9 cellular contexts compared by ENCODE assay signal in genomic region chr10:97737770-97738265, GRCh38. TPM values are rescaled to one million over a fixed set of nuclear protein-coding genes. Genes with fewer than 3 reads are reported as not detected.
A peak's percentile ranks its signal among the peaks of the same experiment; 100 is the strongest.
DNase-seq lines count a peak whose midpoint lies in the region; ATAC-seq, FAIRE-seq and TF ChIP-seq lines count a peak whose summit lies in the region.
"Had no signal": no experiment of that assay in that cellular context is flagged by ENCODE, and none has a peak within 500 bp of the region (broad histone marks: within the 10 kb centered on the region; RNA-seq: fewer than 3 reads in every experiment).

No MANE protein-coding gene starts in this region.

- in situ Hi-C loops in HepG2 (cut with HindIII; ENCODE audit: extremely low pct_ligation_motif_present, low pct_unique_long_range_greater_than_20kb), result loop anchor here (5.0 kb wide), 1 partner anchor 36 kb away; no protein-coding TSS in a partner anchor
- in situ Hi-C loops in transverse colon (cut with MboI; ENCODE audit: low pct_ligation_motif_present in 1 of 4, low pct_unique_long_range_greater_than_20kb in 1 of 4, low sequenced_read_pairs in 3 of 4), result loop anchor here in 1 of 4 donors (10.0 kb wide), 1 partner anchor 53 kb away; the partner anchor contains the start of gene AVPI1

- peaks cover 47% of the 10 kb centered on the region for H3K4me1 Mint-ChIP-seq in activated CD8-positive, alpha-beta T cell treated with anti-CD3 and anti-CD28 coated beads, Interleukin-2, amount 10 ng/mL, durations not matched to agents 7 days and 5 days (ENCODE audit: low read depth)

- peak; percentile 51 for FAIRE-seq in HepG2 (lab: Jason Lieb, UNC)

- peaks cover 4% of the 10 kb centered on the region for H3K27me3 Mint-ChIP-seq in activated CD8-positive, alpha-beta T cell treated with anti-CD3 and anti-CD28 coated beads, Interleukin-2, amount 10 ng/mL, durations not matched to agents 7 days and 5 days (ENCODE audit: low read depth)

- H3K9me3 Mint-ChIP-seq in activated CD8-positive, alpha-beta T cell treated with anti-CD3 and anti-CD28 coated beads, Interleukin-2, amount 10 ng/mL, durations not matched to agents 7 days and 5 days (ENCODE audit: insufficient read depth), result no peaks in the 10 kb centered on the region

- H3K36me3 ChIP-seq in GM06990 (ENCODE audit: control insufficient read depth, insufficient read depth, low read length), result peaks cover 4% of the 10 kb centered on the region
- H3K36me3 ChIP-seq in HepG2 (replicated peaks in 1 of 2; ENCODE audit: control insufficient read depth in 1 of 2, insufficient read depth in 2 of 2, low read length in 2 of 2), result peaks cover 4 to 18% of the 10 kb centered on the region in 2 experiments
- peaks cover 0 to 17% (median 7%) of the 10 kb centered on the region in 4 donors for H3K36me3 ChIP-seq in transverse colon

- H3K9me3 ChIP-seq in HepG2 (ENCODE audit: low read length) (no peaks in the 10 kb centered on the region), transverse colon (no peaks in the 10 kb centered on the region)

- peak overlapping the region; percentile 88 for H3K27ac ChIP-seq in HepG2 (ENCODE audit: extremely low read length, insufficient read depth, low read length)
- peak overlapping the region; percentile 92 to 98 (median 95) for H3K27ac ChIP-seq in transverse colon

- H3K27ac Mint-ChIP-seq in activated CD8-positive, alpha-beta T cell treated with anti-CD3 and anti-CD28 coated beads, Interleukin-2, amount 10 ng/mL, durations not matched to agents 7 days and 5 days, result peak overlapping the region; percentile 95

- no peak overlapping the region for H2AFZ ChIP-seq in HepG2 (ENCODE audit: low read length)

- POLR2A ChIA-PET in activated CD8-positive, alpha-beta T cell treated with anti-CD3 and anti-CD28 coated beads, Interleukin-2, amount 10 ng/mL, durations not matched to agents 7 days and 5 days (lab: Charles Lee), result no interaction called here
- POLR2A ChIA-PET in HepG2 (lab: Yijun Ruan, JAX), result no interaction called here

- peak overlapping the region; percentile 90 for H3K4me3 Mint-ChIP-seq in activated CD8-positive, alpha-beta T cell treated with anti-CD3 and anti-CD28 coated beads, Interleukin-2, amount 10 ng/mL, durations not matched to agents 7 days and 5 days

- peaks cover 35% of the 10 kb centered on the region for H3K36me3 Mint-ChIP-seq in activated CD8-positive, alpha-beta T cell treated with anti-CD3 and anti-CD28 coated beads, Interleukin-2, amount 10 ng/mL, durations not matched to agents 7 days and 5 days (ENCODE audit: low read depth)

- H3K4me1 ChIP-seq in HepG2 (ENCODE audit: insufficient read depth, low read length) (peaks cover 29% of the 10 kb centered on the region), transverse colon (peaks cover 8 to 24% (median 13%) of the 10 kb centered on the region in 4 donors)

- WGBS in HepG2 (ENCODE audit: low lambda C conversion rate), result 32% methylated on average over 14 of the region's 14 CpGs
- WGBS in transverse colon (ENCODE audit: low coverage in 1 of 2), 2 donors, result 32 to 41% methylated on average over 7 to 14 of the region's 14 CpGs

- no peaks in the 10 kb centered on the region for H4K20me1 ChIP-seq in HepG2 (ENCODE audit: insufficient read depth, low read length)

- BruUV-seq in HepG2 (replicated peaks; lab: Mats Ljungman, UMichigan), result no TSS peak

- H3K27me3 ChIP-seq in GM06990 (replicated peaks; ENCODE audit: control insufficient read depth, insufficient read depth, low read length) (no peaks in the 10 kb centered on the region), HepG2 (ENCODE audit: control insufficient read depth in 1 of 2, insufficient read depth in 2 of 2, low read length in 2 of 2) (peaks cover 0 to 10% of the 10 kb centered on the region in 2 experiments; a peak in 2 of 5 replicates), transverse colon (no peaks in the 10 kb centered on the region)

- intact Hi-C loops in HepG2 (cut with micrococcal nuclease; ENCODE audit: unreplicated experiment), result no loop called here
- intact Hi-C loops in transverse colon (cut with DNase I; ENCODE audit: low total_unique reads), result no loop called here

- TF ChIP-seq EP300 in HepG2 (IDR thresholded peaks at IDR 0.05; ENCODE audit: low read depth in 2 of 2, low read length in 2 of 2) (no peak), HepG2 (CRISPR knock-in tag; IDR thresholded peaks at IDR 0.05; ENCODE audit: borderline replicate concordance) (no peak), transverse colon (IDR thresholded peaks at IDR 0.05; ENCODE audit: low read depth) (no peak)

- TF ChIP-seq RAD21 in HepG2 (CRISPR knock-in tag; IDR thresholded peaks at IDR 0.05), result no peak

- peak overlapping the region; percentile 96 for H3K9ac ChIP-seq in HepG2 (ENCODE audit: insufficient read depth, low read depth, low read length)

- peaks cover 41% of the 10 kb centered on the region for H3K79me2 ChIP-seq in HepG2 (ENCODE audit: insufficient read depth, low read length)

- H3K4me3 ChIP-seq in GM06990 (replicated peaks; ENCODE audit: low read depth, low read length) (peak overlapping the region; percentile 91), HepG2 (replicated peaks in 1 of 3; ENCODE audit: insufficient read depth in 1 of 3, low read depth in 2 of 3, low read length in 3 of 3) (peak overlapping the region; percentile 82 to 95 (median 91)), transverse colon (peak overlapping the region; percentile 70 to 95 (median 88))

- DNase-seq in GM06990 (ENCODE audit: extremely low read depth, insufficient read length) (no peak), HepG2 (ENCODE audit: low spot score) (no peak), transverse colon (no peak)
- DNase-seq in activated CD8-positive, alpha-beta T cell treated with anti-CD3 and anti-CD28 coated beads, Interleukin-2, amount 10 ng/mL, durations not matched to agents 7 days and 5 days, result no peak
- DNase-seq in activated CD8-positive, alpha-beta memory T cell treated with anti-CD3 and anti-CD28 coated beads, Interleukin-2, amount 50 U/mL, for 4 hours, result no peak

- peak overlapping the region; percentile 78 for H3K4me2 ChIP-seq in HepG2 (ENCODE audit: low read depth, low read length)

- ATAC-seq in HG02610 (IDR thresholded peaks at IDR 0.05; ENCODE audit: unreplicated experiment), result peak; percentile 15
- peak; percentile 12 for ATAC-seq in activated CD8-positive, alpha-beta T cell treated with anti-CD3 and anti-CD28 coated beads, Interleukin-2, amount 10 ng/mL, durations not matched to agents 7 days and 5 days
- no peak for ATAC-seq in HepG2
- ATAC-seq in GM19467 (IDR thresholded peaks at IDR 0.05; ENCODE audit: unreplicated experiment), result no peak
- ATAC-seq in HG03139 (IDR thresholded peaks at IDR 0.05; ENCODE audit: unreplicated experiment), result no peak

- TF ChIP-seq CTCF in GM06990 (IDR thresholded peaks at IDR 0.05; ENCODE audit: insufficient read depth, low read length, poor library complexity, severe bottlenecking) (no peak), HepG2 (CRISPR knock-in tag; IDR thresholded peaks at IDR 0.05) (no peak), transverse colon (IDR thresholded peaks at IDR 0.05) (no peak)

- TF ChIP-seq POLR2A in HepG2 (IDR thresholded peaks at IDR 0.05; ENCODE audit: insufficient read depth in 1 of 2, low read depth in 2 of 2, low read length in 2 of 2), result no peak
- TF ChIP-seq POLR2A in transverse colon (IDR thresholded peaks at IDR 0.05), result no peak

- CTCF ChIA-PET in activated CD8-positive, alpha-beta T cell treated with anti-CD3 and anti-CD28 coated beads, Interleukin-2, amount 10 ng/mL, durations not matched to agents 7 days and 5 days (lab: Charles Lee), result interaction anchor here (1.0 kb wide), 2 partner anchors 11 to 28 kb away, joined by 3 read pairs; no protein-coding TSS in a partner anchor
- CTCF ChIA-PET in HepG2 (lab: Yijun Ruan, JAX; ENCODE audit: low intra/inter-chr PET ratio, low total read pairs), result no interaction called here

RNA-seq across cellular contexts. Expression of gene ZFYVE27, which starts 0.9 kb away (rescaled TPM):
- 10 to 100 TPM; 23.8 to 27.3 TPM for total RNA-seq in activated CD8-positive, alpha-beta T cell treated with anti-CD3 and anti-CD28 coated beads, Interleukin-2, amount 10 ng/mL, durations not matched to agents 7 days and 5 days
- total RNA-seq in HepG2 (2016; rRNA removed; fragmentation: Illumina TruSeq; extraction: Trizol) (6.1 and 19.7 TPM in 2 replicates), transverse colon (100 to 1,000 TPM in 1 of 4 donors, 10 to 100 TPM in 3; 46.4 to 102 (median 63.9) TPM)
- 2.8 and 3.8 TPM in 2 replicates for total RNA-seq in HepG2 (2016; cell fraction: cytosol; rRNA removed; fragmentation: Illumina TruSeq; extraction: Trizol; ENCODE audit: low read depth)
- 5.8 and 20.5 TPM in 2 replicates for total RNA-seq in HepG2 (2016; cell fraction: insoluble cytoplasmic fraction; rRNA removed; fragmentation: Illumina TruSeq; extraction: Trizol)
- total RNA-seq in HepG2 (2016; cell fraction: membrane; rRNA removed; fragmentation: Illumina TruSeq; extraction: Trizol), result 4.5 and 6.1 TPM in 2 replicates
- total RNA-seq in HepG2 (2016; cell fraction: nucleus; rRNA removed; fragmentation: Illumina TruSeq; extraction: Trizol), result 36.5 and 37.6 TPM in 2 replicates
- polyA plus RNA-seq in HepG2 (2011; rRNA removed), result 20.5 and 26.9 TPM in 2 replicates
- 11.3 and 12.9 TPM in 2 replicates for polyA plus RNA-seq in HepG2 (2011; cell fraction: cytosol; rRNA removed)
- polyA plus RNA-seq in HepG2 (2011; cell fraction: nucleus; rRNA removed), result 107 and 112 TPM in 2 replicates
- polyA plus RNA-seq in HepG2 (2012), result 13.0 and 18.5 TPM in 2 replicates
- 0.68 and 0.92 TPM in 2 replicates for polyA plus RNA-seq in HepG2 (2016; cell fraction: cytosol; fragmentation: Illumina TruSeq; extraction: Trizol; ENCODE audit: low read depth)
- 4.2 and 4.9 TPM in 2 replicates for polyA plus RNA-seq in HepG2 (2016; cell fraction: insoluble cytoplasmic fraction; fragmentation: Illumina TruSeq; extraction: Trizol; ENCODE audit: low read depth)
- 1.7 and 2.1 TPM in 2 replicates for polyA plus RNA-seq in HepG2 (2016; cell fraction: membrane; fragmentation: Illumina TruSeq; extraction: Trizol; ENCODE audit: low read depth)
- 50.1 and 57.5 TPM in 2 replicates for polyA plus RNA-seq in HepG2 (2016; cell fraction: nucleus; fragmentation: Illumina TruSeq; extraction: Trizol; ENCODE audit: insufficient read depth, low read depth)
- 26.7 and 43.3 TPM in 2 replicates for polyA minus RNA-seq in HepG2 (2011; rRNA and poly(A)+ RNA removed; ENCODE audit: low replicate concordance)
- polyA minus RNA-seq in HepG2 (2011; cell fraction: cytosol; rRNA and poly(A)+ RNA removed), result 6.0 and 6.5 TPM in 2 replicates
- 45.2 and 45.3 TPM in 2 replicates for polyA minus RNA-seq in HepG2 (2011; cell fraction: nucleus; rRNA and poly(A)+ RNA removed)

RNA-seq across cellular contexts. Expression of gene MARVELD1, which starts 24.3 kb away (rescaled TPM):
- total RNA-seq in activated CD8-positive, alpha-beta T cell treated with anti-CD3 and anti-CD28 coated beads, Interleukin-2, amount 10 ng/mL, durations not matched to agents 7 days and 5 days, result 1 to 10 TPM; 2.2 to 2.4 TPM
- not detected in 2 replicates for total RNA-seq in HepG2 (2016; rRNA removed; fragmentation: Illumina TruSeq; extraction: Trizol)
- not detected in 2 replicates for total RNA-seq in HepG2 (2016; cell fraction: cytosol; rRNA removed; fragmentation: Illumina TruSeq; extraction: Trizol; ENCODE audit: low read depth)
- total RNA-seq in HepG2 (2016; cell fraction: insoluble cytoplasmic fraction; rRNA removed; fragmentation: Illumina TruSeq; extraction: Trizol), result not detected in 2 replicates
- total RNA-seq in HepG2 (2016; cell fraction: membrane; rRNA removed; fragmentation: Illumina TruSeq; extraction: Trizol), result not detected in 2 replicates
- not detected in 2 replicates for total RNA-seq in HepG2 (2016; cell fraction: nucleus; rRNA removed; fragmentation: Illumina TruSeq; extraction: Trizol)
- polyA plus RNA-seq in HepG2 (2011; rRNA removed), result 0.08 TPM in 1 of 2 replicates, not detected in the other
- 0.03 TPM in 1 of 2 replicates, not detected in the other for polyA plus RNA-seq in HepG2 (2011; cell fraction: cytosol; rRNA removed)
- 0.03 and 0.26 TPM in 2 replicates for polyA plus RNA-seq in HepG2 (2011; cell fraction: nucleus; rRNA removed)
- polyA plus RNA-seq in HepG2 (2012), result not detected in 2 replicates
- polyA plus RNA-seq in HepG2 (2016; cell fraction: cytosol; fragmentation: Illumina TruSeq; extraction: Trizol; ENCODE audit: low read depth), result not detected in 2 replicates
- polyA plus RNA-seq in HepG2 (2016; cell fraction: insoluble cytoplasmic fraction; fragmentation: Illumina TruSeq; extraction: Trizol; ENCODE audit: low read depth), result not detected in 2 replicates
- not detected in 2 replicates for polyA plus RNA-seq in HepG2 (2016; cell fraction: membrane; fragmentation: Illumina TruSeq; extraction: Trizol; ENCODE audit: low read depth)
- polyA plus RNA-seq in HepG2 (2016; cell fraction: nucleus; fragmentation: Illumina TruSeq; extraction: Trizol; ENCODE audit: insufficient read depth, low read depth), result not detected in 2 replicates
- 33.8 TPM in 1 of 2 replicates, not detected in the other for polyA minus RNA-seq in HepG2 (2011; rRNA and poly(A)+ RNA removed; ENCODE audit: low replicate concordance)
- polyA minus RNA-seq in HepG2 (2011; cell fraction: cytosol; rRNA and poly(A)+ RNA removed), result not detected in 2 replicates
- polyA minus RNA-seq in HepG2 (2011; cell fraction: nucleus; rRNA and poly(A)+ RNA removed), result 0.13 TPM in 1 of 2 replicates, not detected in the other
- 10 to 100 TPM in 2 of 4 donors, 1 to 10 TPM in 2; 5.6 to 24.6 (median 13.6) TPM for total RNA-seq in transverse colon

RNA-seq across cellular contexts. Expression of gene SFRP5, which starts 34.0 kb away (rescaled TPM):
- under 1 TPM; 0.24 to 0.42 TPM for total RNA-seq in activated CD8-positive, alpha-beta T cell treated with anti-CD3 and anti-CD28 coated beads, Interleukin-2, amount 10 ng/mL, durations not matched to agents 7 days and 5 days
- total RNA-seq in HepG2 (2016; rRNA removed; fragmentation: Illumina TruSeq; extraction: Trizol), result 0.83 and 1.7 TPM in 2 replicates
- 0.09 and 0.61 TPM in 2 replicates for total RNA-seq in HepG2 (2016; cell fraction: cytosol; rRNA removed; fragmentation: Illumina TruSeq; extraction: Trizol; ENCODE audit: low read depth)
- total RNA-seq in HepG2 (2016; cell fraction: insoluble cytoplasmic fraction; rRNA removed; fragmentation: Illumina TruSeq; extraction: Trizol), result 0.89 and 2.0 TPM in 2 replicates
- 1.0 and 1.9 TPM in 2 replicates for total RNA-seq in HepG2 (2016; cell fraction: membrane; rRNA removed; fragmentation: Illumina TruSeq; extraction: Trizol)
- total RNA-seq in HepG2 (2016; cell fraction: nucleus; rRNA removed; fragmentation: Illumina TruSeq; extraction: Trizol), result 1.2 and 1.3 TPM in 2 replicates
- 0.16 and 0.32 TPM in 2 replicates for polyA plus RNA-seq in HepG2 (2011; rRNA removed)
- 0.19 and 0.67 TPM in 2 replicates for polyA plus RNA-seq in HepG2 (2011; cell fraction: cytosol; rRNA removed)
- 0.27 TPM in 1 of 2 replicates, not detected in the other for polyA plus RNA-seq in HepG2 (2011; cell fraction: nucleus; rRNA removed)
- 0.07 and 0.08 TPM in 2 replicates for polyA plus RNA-seq in HepG2 (2012)
- polyA plus RNA-seq in HepG2 (2016; cell fraction: cytosol; fragmentation: Illumina TruSeq; extraction: Trizol; ENCODE audit: low read depth), result 0.59 and 0.68 TPM in 2 replicates
- polyA plus RNA-seq in HepG2 (2016; cell fraction: insoluble cytoplasmic fraction; fragmentation: Illumina TruSeq; extraction: Trizol; ENCODE audit: low read depth), result 1.1 and 1.2 TPM in 2 replicates
- 0.91 and 1.5 TPM in 2 replicates for polyA plus RNA-seq in HepG2 (2016; cell fraction: membrane; fragmentation: Illumina TruSeq; extraction: Trizol; ENCODE audit: low read depth)
- 2.7 and 3.2 TPM in 2 replicates for polyA plus RNA-seq in HepG2 (2016; cell fraction: nucleus; fragmentation: Illumina TruSeq; extraction: Trizol; ENCODE audit: insufficient read depth, low read depth)
- 0.76 TPM in 1 of 2 replicates, not detected in the other for polyA minus RNA-seq in HepG2 (2011; rRNA and poly(A)+ RNA removed; ENCODE audit: low replicate concordance)
- polyA minus RNA-seq in HepG2 (2011; cell fraction: cytosol; rRNA and poly(A)+ RNA removed), result 0.79 TPM in 1 of 2 replicates, not detected in the other
- not detected in 2 replicates for polyA minus RNA-seq in HepG2 (2011; cell fraction: nucleus; rRNA and poly(A)+ RNA removed)
- total RNA-seq in transverse colon, result 10 to 100 TPM in 1 of 4 donors, 1 to 10 TPM in 3; 3.8 to 10.1 (median 5.8) TPM
- total RNA-seq: NCI-H460 had no signal

RNA-seq across cellular contexts. Expression of gene AVPI1, which starts 50.8 kb away (rescaled TPM):
- 1 to 10 TPM; 1.1 to 1.7 TPM for total RNA-seq in activated CD8-positive, alpha-beta T cell treated with anti-CD3 and anti-CD28 coated beads, Interleukin-2, amount 10 ng/mL, durations not matched to agents 7 days and 5 days
- total RNA-seq in HepG2 (2016; rRNA removed; fragmentation: Illumina TruSeq; extraction: Trizol) (39.8 and 47.6 TPM in 2 replicates), transverse colon (10 to 100 TPM; 24.3 to 79.3 (median 47.9) TPM)
- 17.3 and 23.9 TPM in 2 replicates for total RNA-seq in HepG2 (2016; cell fraction: cytosol; rRNA removed; fragmentation: Illumina TruSeq; extraction: Trizol; ENCODE audit: low read depth)
- total RNA-seq in HepG2 (2016; cell fraction: insoluble cytoplasmic fraction; rRNA removed; fragmentation: Illumina TruSeq; extraction: Trizol), result 40.9 and 48.9 TPM in 2 replicates
- total RNA-seq in HepG2 (2016; cell fraction: membrane; rRNA removed; fragmentation: Illumina TruSeq; extraction: Trizol), result 32.7 and 40.7 TPM in 2 replicates
- 19.1 and 24.2 TPM in 2 replicates for total RNA-seq in HepG2 (2016; cell fraction: nucleus; rRNA removed; fragmentation: Illumina TruSeq; extraction: Trizol)
- polyA plus RNA-seq in HepG2 (2011; rRNA removed), result 60.6 and 61.2 TPM in 2 replicates
- 46.9 and 72.0 TPM in 2 replicates for polyA plus RNA-seq in HepG2 (2011; cell fraction: cytosol; rRNA removed)
- 30.9 and 32.2 TPM in 2 replicates for polyA plus RNA-seq in HepG2 (2011; cell fraction: nucleus; rRNA removed)
- 17.8 and 27.6 TPM in 2 replicates for polyA plus RNA-seq in HepG2 (2012)
- 15.1 and 21.8 TPM in 2 replicates for polyA plus RNA-seq in HepG2 (2016; cell fraction: cytosol; fragmentation: Illumina TruSeq; extraction: Trizol; ENCODE audit: low read depth)
- 52.4 and 52.8 TPM in 2 replicates for polyA plus RNA-seq in HepG2 (2016; cell fraction: insoluble cytoplasmic fraction; fragmentation: Illumina TruSeq; extraction: Trizol; ENCODE audit: low read depth)
- 23.9 and 32.8 TPM in 2 replicates for polyA plus RNA-seq in HepG2 (2016; cell fraction: membrane; fragmentation: Illumina TruSeq; extraction: Trizol; ENCODE audit: low read depth)
- 25.4 and 28.6 TPM in 2 replicates for polyA plus RNA-seq in HepG2 (2016; cell fraction: nucleus; fragmentation: Illumina TruSeq; extraction: Trizol; ENCODE audit: insufficient read depth, low read depth)
- polyA minus RNA-seq in HepG2 (2011; rRNA and poly(A)+ RNA removed; ENCODE audit: low replicate concordance), result 68.6 and 143 TPM in 2 replicates
- 32.1 and 32.4 TPM in 2 replicates for polyA minus RNA-seq in HepG2 (2011; cell fraction: cytosol; rRNA and poly(A)+ RNA removed)
- polyA minus RNA-seq in HepG2 (2011; cell fraction: nucleus; rRNA and poly(A)+ RNA removed), result 21.8 and 28.6 TPM in 2 replicates

Comparison
In these comparisons a context has a peak if more than half of its experiments do, and no peak if none do; other contexts are left out.
1. ATAC-seq: peak in HG02610 (single experiment) and activated CD8-positive, alpha-beta T cell treated with anti-CD3 and anti-CD28 coated beads, Interleukin-2, amount 10 ng/mL, durations not matched to agents 7 days and 5 days (single experiment); none in HepG2 (single experiment), GM19467 (single experiment) and HG03139 (single experiment).
2. Peak in every context shown above with its lines, with median percentiles within 50 percentile points of each other: H3K4me3 ChIP-seq.